Comparison of ENCODE assay signal across 13 cellular contexts in genomic region chr11:407651-408080, GRCh38. TPM values are rescaled to one million over a fixed set of nuclear protein-coding genes. Genes with fewer than 3 reads are reported as not detected.
A peak's percentile ranks its signal among the peaks of the same experiment; 100 is the strongest.
DNase-seq lines count a peak whose midpoint lies in the region; ATAC-seq, FAIRE-seq and TF ChIP-seq lines count a peak whose summit lies in the region.
"Had no signal": no experiment of that assay in that cellular context is flagged by ENCODE, and none has a peak within 500 bp of the region (broad histone marks: within the 10 kb centered on the region; RNA-seq: fewer than 3 reads in every experiment).

No MANE protein-coding gene starts in this region.

- H3K27me3 Mint-ChIP-seq in activated CD4-positive, alpha-beta T cell treated with anti-CD3 and anti-CD28 coated beads, Interleukin-2, amount 10 ng/mL, durations not matched to agents 24 days and 14 days = no peaks in the 10 kb centered on the region
- no peaks in the 10 kb centered on the region for H3K27me3 Mint-ChIP-seq in activated CD4-positive, alpha-beta T cell treated with anti-CD3 and anti-CD28 coated beads for 36 hours

- H3K9me1 ChIP-seq in endothelial cell of umbilical vein (replicated peaks; ENCODE audit: control insufficient read depth, extremely low read depth, insufficient read depth, low read length) = no peaks in the 10 kb centered on the region

- no peak for DNase-seq in activated CD4-positive, alpha-beta T cell treated with anti-CD3 and anti-CD28 coated beads, Interleukin-2, amount 10 ng/mL, durations not matched to agents 24 days and 14 days
- no peak for DNase-seq in activated CD4-positive, alpha-beta T cell treated with anti-CD3 and anti-CD28 coated beads for 36 hours
- DNase-seq in endothelial cell of umbilical vein (ENCODE audit: low read depth, low spot score) (no peak), 8988T (no peak), D341Med (ENCODE audit: low spot score) (no peak)
- DNase-seq: NCI-H2171 treated with DMSO at 0.1 percent for 48 hours had no signal

- no peak overlapping the region for H3K9ac ChIP-seq in HUES6 (ENCODE audit: low read length)
- no peak overlapping the region for H3K9ac ChIP-seq in endothelial cell of umbilical vein (replicated peaks; ENCODE audit: extremely low read depth, insufficient read depth, low read length)
- no peak overlapping the region for H3K9ac ChIP-seq in rectal smooth muscle tissue (ENCODE audit: low read length)

- TF ChIP-seq POLR2A in endothelial cell of umbilical vein (IDR thresholded peaks at IDR 0.05; ENCODE audit: low read depth, low read length) = no peak

- H3K4me1 Mint-ChIP-seq in activated CD4-positive, alpha-beta T cell treated with anti-CD3 and anti-CD28 coated beads, Interleukin-2, amount 10 ng/mL, durations not matched to agents 24 days and 14 days = peaks cover 2% of the 10 kb centered on the region
- peaks cover 6% of the 10 kb centered on the region for H3K4me1 Mint-ChIP-seq in activated CD4-positive, alpha-beta T cell treated with anti-CD3 and anti-CD28 coated beads for 36 hours

- dilution Hi-C loops in endothelial cell of umbilical vein (cut with MboI; ENCODE audit: extremely low pct_ligation_motif_present, low sequenced_read_pairs) = no loop called here

- FAIRE-seq in endothelial cell of umbilical vein (lab: Jason Lieb, UNC) = no peak
- FAIRE-seq: bronchial epithelial cell had no signal

- no peak overlapping the region for H3K27ac ChIP-seq in HUES6 (ENCODE audit: low read depth, low read length)
- H3K27ac ChIP-seq in endothelial cell of umbilical vein (ENCODE audit: insufficient read depth, low read depth, low read length) = no peak overlapping the region
- no peak overlapping the region for H3K27ac ChIP-seq in rectal smooth muscle tissue (ENCODE audit: low read depth, low read length)
- H3K27ac ChIP-seq: foreskin keratinocyte had no signal

- H2AFZ ChIP-seq in endothelial cell of umbilical vein (ENCODE audit: low read depth, low read length) = peak overlapping the region; percentile 83

- no peak overlapping the region for H3K27ac Mint-ChIP-seq in activated CD4-positive, alpha-beta T cell treated with anti-CD3 and anti-CD28 coated beads, Interleukin-2, amount 10 ng/mL, durations not matched to agents 24 days and 14 days
- no peak overlapping the region for H3K27ac Mint-ChIP-seq in activated CD4-positive, alpha-beta T cell treated with anti-CD3 and anti-CD28 coated beads for 36 hours

- peaks cover 13% of the 10 kb centered on the region for H3K4me1 ChIP-seq in HUES6 (ENCODE audit: control insufficient read depth, insufficient read depth, low read length)
- H3K4me1 ChIP-seq in endothelial cell of umbilical vein (ENCODE audit: control insufficient read depth, extremely low read depth, insufficient read depth, low read length) = peaks cover 5% of the 10 kb centered on the region
- H3K4me1 ChIP-seq in rectal smooth muscle tissue (ENCODE audit: control insufficient read depth, insufficient read depth, low read length) = peaks cover 4% of the 10 kb centered on the region
- H3K4me1 ChIP-seq: foreskin keratinocyte had no signal

- POLR2A ChIA-PET in activated CD4-positive, alpha-beta T cell treated with anti-CD3 and anti-CD28 coated beads for 36 hours (lab: Charles Lee) = interaction anchor here (1.3 to 1.4 kb wide), 2 partner anchors 9 to 11 kb away, joined by 4 to 7 read pairs; no protein-coding TSS in a partner anchor
- POLR2A ChIA-PET in endothelial cell of umbilical vein (lab: Charles Lee) = interaction anchor here (0.9 kb wide), 1 partner anchor 200 kb away, joined by 3 read pairs; the partner anchor contains the start of genes BET1L and RIC8A

- H3K4me3 Mint-ChIP-seq in activated CD4-positive, alpha-beta T cell treated with anti-CD3 and anti-CD28 coated beads, Interleukin-2, amount 10 ng/mL, durations not matched to agents 24 days and 14 days = peak overlapping the region; percentile 30
- H3K4me3 Mint-ChIP-seq in activated CD4-positive, alpha-beta T cell treated with anti-CD3 and anti-CD28 coated beads for 36 hours = no peak overlapping the region

- H3K9me3 Mint-ChIP-seq in activated CD4-positive, alpha-beta T cell treated with anti-CD3 and anti-CD28 coated beads, Interleukin-2, amount 10 ng/mL, durations not matched to agents 24 days and 14 days = no peaks in the 10 kb centered on the region
- H3K9me3 Mint-ChIP-seq in activated CD4-positive, alpha-beta T cell treated with anti-CD3 and anti-CD28 coated beads for 36 hours (ENCODE audit: low read depth) = no peaks in the 10 kb centered on the region

- no peak for ATAC-seq in activated CD4-positive, alpha-beta T cell treated with anti-CD3 and anti-CD28 coated beads for 36 hours
- no peak for ATAC-seq in GM21723 (IDR thresholded peaks at IDR 0.05; ENCODE audit: unreplicated experiment)

- no TSS peak for BruUV-seq in endothelial cell of umbilical vein (replicated peaks; lab: Mats Ljungman, UMichigan)

- H3K4me2 ChIP-seq in endothelial cell of umbilical vein (ENCODE audit: insufficient read depth, low read length) = no peak overlapping the region

- H3K9me3 ChIP-seq in HUES6 (ENCODE audit: control insufficient read depth, insufficient read depth, low read depth, low read length) (no peaks in the 10 kb centered on the region), endothelial cell of umbilical vein (replicated peaks; ENCODE audit: control insufficient read depth, insufficient read depth, low read length) (no peaks in the 10 kb centered on the region)

- H3K27me3 ChIP-seq in HUES6 (ENCODE audit: control insufficient read depth, insufficient read depth, low read length) (peaks cover 10% of the 10 kb centered on the region; the same call in 1 of the 2 replicates), endothelial cell of umbilical vein (ENCODE audit: control insufficient read depth in 2 of 2, insufficient read depth in 2 of 2, low read length in 2 of 2) (no peaks in the 10 kb centered on the region), rectal smooth muscle tissue (ENCODE audit: control insufficient read depth, insufficient read depth, low read length) (peaks cover 2% of the 10 kb centered on the region)
- H3K27me3 ChIP-seq: foreskin keratinocyte had no signal

- H3K36me3 ChIP-seq in HUES6 (ENCODE audit: control insufficient read depth, insufficient read depth, low read length) (peaks cover 12% of the 10 kb centered on the region), endothelial cell of umbilical vein (ENCODE audit: control insufficient read depth in 2 of 2, extremely low read depth in 1 of 2, insufficient read depth in 2 of 2, low read length in 2 of 2) (no peaks in the 10 kb centered on the region), rectal smooth muscle tissue (ENCODE audit: control insufficient read depth, insufficient read depth, low read length) (no peaks in the 10 kb centered on the region)

- intact Hi-C loops in activated CD4-positive, alpha-beta T cell treated with anti-CD3 and anti-CD28 coated beads, Interleukin-2, amount 10 ng/mL, durations not matched to agents 24 days and 14 days (cut with micrococcal nuclease) = loop anchor here (1.0 to 5.0 kb wide), 3 partner anchors 41 to 100 kb away; partner anchors contain the start of genes IFITM2 and RNH1
- intact Hi-C loops in activated CD4-positive, alpha-beta T cell treated with anti-CD3 and anti-CD28 coated beads for 36 hours (cut with DNase I, micrococcal nuclease) = loop anchor here (1.0 to 2.0 kb wide), 10 partner anchors 41 to 288 kb away; partner anchors contain the start of genes BET1L (in 1 of the 2), DEAF1 (in 1 of the 2), HRAS (in 1 of the 2) and PHRF1 (in 1 of the 2)
- intact Hi-C loops in endothelial cell of umbilical vein (cut with micrococcal nuclease) = loop anchor here (1.0 kb wide), 1 partner anchor 8 kb away; no protein-coding TSS in a partner anchor

- peaks cover 4% of the 10 kb centered on the region for H3K36me3 Mint-ChIP-seq in activated CD4-positive, alpha-beta T cell treated with anti-CD3 and anti-CD28 coated beads, Interleukin-2, amount 10 ng/mL, durations not matched to agents 24 days and 14 days (ENCODE audit: low read depth)
- H3K36me3 Mint-ChIP-seq in activated CD4-positive, alpha-beta T cell treated with anti-CD3 and anti-CD28 coated beads for 36 hours (ENCODE audit: low read depth) = no peaks in the 10 kb centered on the region

- TF ChIP-seq CTCF in endothelial cell of umbilical vein (IDR thresholded peaks at IDR 0.05; ENCODE audit: extremely low read depth in 1 of 2, insufficient read depth in 1 of 2, low read depth in 1 of 2, low read length in 2 of 2) = no peak

- H3K79me2 ChIP-seq in endothelial cell of umbilical vein (ENCODE audit: control insufficient read depth, insufficient read depth, low read length) = no peaks in the 10 kb centered on the region

- CTCF ChIA-PET in activated CD4-positive, alpha-beta T cell treated with anti-CD3 and anti-CD28 coated beads for 36 hours (lab: Charles Lee) = interaction anchor here (0.6 to 1.5 kb wide), 6 partner anchors 11 to 141 kb away, joined by 3 to 7 read pairs (median 4); partner anchors contain the start of gene ANO9
- CTCF ChIA-PET in endothelial cell of umbilical vein (lab: Charles Lee) = interaction anchor here (0.7 to 5.5 kb wide), 10 partner anchors 9 to 157 kb away, joined by 3 to 57 read pairs (median 4); partner anchors contain the start of genes PTDSS2 and RNH1

- H4K20me1 ChIP-seq in endothelial cell of umbilical vein (replicated peaks; ENCODE audit: control insufficient read depth, extremely low read depth, insufficient read depth, low read length) = no peaks in the 10 kb centered on the region

- H3K4me3 ChIP-seq in HUES6 (ENCODE audit: low read depth, low read length) (peak overlapping the region; percentile 29), endothelial cell of umbilical vein (replicated peaks in 1 of 3; ENCODE audit: insufficient read depth in 1 of 3, low read depth in 1 of 3, low read length in 3 of 3) (no peak overlapping the region), rectal smooth muscle tissue (ENCODE audit: low read length) (peak overlapping the region; percentile 45)

RNA-seq across cellular contexts. Expression of gene SIGIRR, which starts 7.1 kb away (rescaled TPM):
- total RNA-seq in activated CD4-positive, alpha-beta T cell treated with anti-CD3 and anti-CD28 coated beads, Interleukin-2, amount 10 ng/mL, durations not matched to agents 24 days and 14 days = 40.7 and 42.7 TPM in 2 replicates
- 10 to 100 TPM; 33.0 to 34.9 TPM for total RNA-seq in activated CD4-positive, alpha-beta T cell treated with anti-CD3 and anti-CD28 coated beads for 36 hours
- 51.9 and 52.3 TPM in 2 replicates for total RNA-seq in endothelial cell of umbilical vein
- 70.9 and 104 TPM in 2 replicates for polyA plus RNA-seq in endothelial cell of umbilical vein
- 32.3 and 43.8 TPM in 2 replicates for polyA plus RNA-seq in endothelial cell of umbilical vein (2011; cell fraction: cytosol; rRNA removed)
- polyA plus RNA-seq in endothelial cell of umbilical vein (2011; cell fraction: nucleus; rRNA removed) = 60.1 and 68.6 TPM in 2 replicates
- polyA plus RNA-seq in endothelial cell of umbilical vein (2012) = 46.1 and 72.9 TPM in 2 replicates
- polyA minus RNA-seq in endothelial cell of umbilical vein = 9.2 and 17.6 TPM in 2 replicates
- polyA minus RNA-seq in endothelial cell of umbilical vein (2011; cell fraction: cytosol; rRNA and poly(A)+ RNA removed) = 6.0 TPM
- 8.4 and 15.1 TPM in 2 replicates for polyA minus RNA-seq in endothelial cell of umbilical vein (2011; cell fraction: nucleus; rRNA and poly(A)+ RNA removed)

RNA-seq across cellular contexts. Expression of gene PKP3, which starts 13.7 kb away (rescaled TPM):
- not detected in 2 replicates for total RNA-seq in activated CD4-positive, alpha-beta T cell treated with anti-CD3 and anti-CD28 coated beads, Interleukin-2, amount 10 ng/mL, durations not matched to agents 24 days and 14 days
- under 1 TPM; 0.07 to 0.18 TPM for total RNA-seq in activated CD4-positive, alpha-beta T cell treated with anti-CD3 and anti-CD28 coated beads for 36 hours
- total RNA-seq in endothelial cell of umbilical vein = 0.27 and 0.30 TPM in 2 replicates
- polyA plus RNA-seq in endothelial cell of umbilical vein = 0.33 and 0.59 TPM in 2 replicates
- 0.18 and 0.37 TPM in 2 replicates for polyA plus RNA-seq in endothelial cell of umbilical vein (2011; cell fraction: cytosol; rRNA removed)
- polyA plus RNA-seq in endothelial cell of umbilical vein (2011; cell fraction: nucleus; rRNA removed) = 0.18 and 0.30 TPM in 2 replicates
- polyA plus RNA-seq in endothelial cell of umbilical vein (2012) = 0.37 and 0.59 TPM in 2 replicates
- 0.49 and 1.2 TPM in 2 replicates for polyA minus RNA-seq in endothelial cell of umbilical vein
- polyA minus RNA-seq in endothelial cell of umbilical vein (2011; cell fraction: cytosol; rRNA and poly(A)+ RNA removed) = 47.4 TPM
- 0.38 and 1.7 TPM in 2 replicates for polyA minus RNA-seq in endothelial cell of umbilical vein (2011; cell fraction: nucleus; rRNA and poly(A)+ RNA removed)
- total RNA-seq: A673 had no signal

RNA-seq across cellular contexts. Expression of gene ANO9, which starts 34.1 kb away (rescaled TPM):
- 35.4 and 36.9 TPM in 2 replicates for total RNA-seq in activated CD4-positive, alpha-beta T cell treated with anti-CD3 and anti-CD28 coated beads, Interleukin-2, amount 10 ng/mL, durations not matched to agents 24 days and 14 days
- 10 to 100 TPM; 31.7 to 38.8 TPM for total RNA-seq in activated CD4-positive, alpha-beta T cell treated with anti-CD3 and anti-CD28 coated beads for 36 hours
- total RNA-seq in endothelial cell of umbilical vein = 0.12 TPM in 1 of 2 replicates, not detected in the other
- 0.23 and 0.32 TPM in 2 replicates for polyA plus RNA-seq in endothelial cell of umbilical vein
- 0.03 TPM in 1 of 2 replicates, not detected in the other for polyA plus RNA-seq in endothelial cell of umbilical vein (2011; cell fraction: cytosol; rRNA removed)
- polyA plus RNA-seq in endothelial cell of umbilical vein (2011; cell fraction: nucleus; rRNA removed) = 0.80 and 2.0 TPM in 2 replicates
- 0.08 and 0.18 TPM in 2 replicates for polyA plus RNA-seq in endothelial cell of umbilical vein (2012)
- 0.47 TPM in 1 of 2 replicates, not detected in the other for polyA minus RNA-seq in endothelial cell of umbilical vein
- not detected for polyA minus RNA-seq in endothelial cell of umbilical vein (2011; cell fraction: cytosol; rRNA and poly(A)+ RNA removed)
- polyA minus RNA-seq in endothelial cell of umbilical vein (2011; cell fraction: nucleus; rRNA and poly(A)+ RNA removed) = 0.43 TPM in 1 of 2 replicates, not detected in the other
- total RNA-seq: A673 had no signal

RNA-seq across cellular contexts. Expression of gene B4GALNT4, which starts 38.4 kb away (rescaled TPM):
- 3.9 and 4.1 TPM in 2 replicates for total RNA-seq in activated CD4-positive, alpha-beta T cell treated with anti-CD3 and anti-CD28 coated beads, Interleukin-2, amount 10 ng/mL, durations not matched to agents 24 days and 14 days
- total RNA-seq in activated CD4-positive, alpha-beta T cell treated with anti-CD3 and anti-CD28 coated beads for 36 hours = 1 to 10 TPM; 3.8 to 6.6 TPM
- 5.2 and 9.6 TPM in 2 replicates for total RNA-seq in endothelial cell of umbilical vein
- polyA plus RNA-seq in endothelial cell of umbilical vein = 7.9 and 9.2 TPM in 2 replicates
- polyA plus RNA-seq in endothelial cell of umbilical vein (2011; cell fraction: cytosol; rRNA removed) = 2.9 and 4.5 TPM in 2 replicates
- 30.5 and 34.8 TPM in 2 replicates for polyA plus RNA-seq in endothelial cell of umbilical vein (2011; cell fraction: nucleus; rRNA removed)
- 6.4 and 10.6 TPM in 2 replicates for polyA plus RNA-seq in endothelial cell of umbilical vein (2012)
- polyA minus RNA-seq in endothelial cell of umbilical vein = 1.5 and 3.3 TPM in 2 replicates
- not detected for polyA minus RNA-seq in endothelial cell of umbilical vein (2011; cell fraction: cytosol; rRNA and poly(A)+ RNA removed)
- 1.1 and 7.5 TPM in 2 replicates for polyA minus RNA-seq in endothelial cell of umbilical vein (2011; cell fraction: nucleus; rRNA and poly(A)+ RNA removed)
- total RNA-seq: mesenteric fat pad had no signal

RNA-seq across cellular contexts. Expression of gene PTDSS2, which starts 42.4 kb away (rescaled TPM):
- total RNA-seq in activated CD4-positive, alpha-beta T cell treated with anti-CD3 and anti-CD28 coated beads, Interleukin-2, amount 10 ng/mL, durations not matched to agents 24 days and 14 days = 31.0 and 31.8 TPM in 2 replicates
- total RNA-seq in activated CD4-positive, alpha-beta T cell treated with anti-CD3 and anti-CD28 coated beads for 36 hours = 10 to 100 TPM; 14.8 to 18.8 TPM
- 41.4 and 44.2 TPM in 2 replicates for total RNA-seq in endothelial cell of umbilical vein
- 46.8 and 60.8 TPM in 2 replicates for polyA plus RNA-seq in endothelial cell of umbilical vein
- polyA plus RNA-seq in endothelial cell of umbilical vein (2011; cell fraction: cytosol; rRNA removed) = 25.5 and 29.4 TPM in 2 replicates
- polyA plus RNA-seq in endothelial cell of umbilical vein (2011; cell fraction: nucleus; rRNA removed) = 97.3 and 123 TPM in 2 replicates
- polyA plus RNA-seq in endothelial cell of umbilical vein (2012) = 30.6 and 40.9 TPM in 2 replicates
- 36.8 and 48.9 TPM in 2 replicates for polyA minus RNA-seq in endothelial cell of umbilical vein
- 20.9 TPM for polyA minus RNA-seq in endothelial cell of umbilical vein (2011; cell fraction: cytosol; rRNA and poly(A)+ RNA removed)
- 30.5 and 43.9 TPM in 2 replicates for polyA minus RNA-seq in endothelial cell of umbilical vein (2011; cell fraction: nucleus; rRNA and poly(A)+ RNA removed)

Comparison
In these comparisons a context has a peak if more than half of its experiments do, and no peak if none do; other contexts are left out.
1. H3K4me3 ChIP-seq: peak in HUES6 (single experiment) and rectal smooth muscle tissue (single experiment); none in endothelial cell of umbilical vein (0 of 3).
2. RNA of gene ANO9, which starts 34.1 kb away (total RNA-seq): 31.7 to 38.8 TPM in activated CD4-positive, alpha-beta T cell treated with anti-CD3 and anti-CD28 coated beads for 36 hours and 35.4 to 36.9 TPM in activated CD4-positive, alpha-beta T cell treated with anti-CD3 and anti-CD28 coated beads, Interleukin-2, amount 10 ng/mL, durations not matched to agents 24 days and 14 days; 0.12 TPM in endothelial cell of umbilical vein; every median in the first group is over 10 times any median in the second.